Comparison of ENCODE assay signal across 27 cellular contexts in the genomic region with DNA sequence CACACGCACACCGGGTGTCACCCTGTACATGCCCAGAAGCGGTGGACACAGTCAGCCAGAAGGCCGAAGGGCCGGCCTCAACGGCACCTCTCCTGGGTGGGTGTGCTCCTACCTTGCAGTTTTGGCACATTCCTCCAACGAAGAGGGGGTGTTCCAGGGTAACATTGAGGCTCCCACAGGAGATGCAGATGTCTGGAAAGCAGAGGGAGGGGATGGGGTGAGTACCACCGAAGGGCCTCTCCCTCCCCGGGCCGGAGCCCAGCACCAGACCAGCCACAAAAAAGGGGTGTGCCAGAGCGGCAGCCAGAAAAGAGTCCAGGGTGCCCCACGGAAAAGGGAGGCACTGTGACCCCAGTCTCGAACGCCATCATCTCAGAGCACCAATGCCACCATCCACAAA.
"Had no signal": no experiment of that assay in that cellular context is flagged by ENCODE, and none has a peak within 500 bp of the region (broad histone marks: within the 10 kb centered on the region; RNA-seq: fewer than 3 reads in every experiment).

No MANE protein-coding gene starts in this region.

- H3K4me1 ChIP-seq: left lung, pancreas, prostate gland, sigmoid colon, suprapubic skin, tibial nerve, vagina had no signal

- DNase-seq: hypothalamus; immature natural killer cell; kidney; left colon; left lung; mesendoderm; naive B cell; natural killer cell; nephron progenitor cell; pancreas; retina; sigmoid colon; small intestine; spleen; stimulated activated CD4-positive, alpha-beta T cell treated with anti-CD3 and anti-CD28 coated beads, Interleukin-4, amount 100 ng/mL, for 24 hours; stimulated activated naive CD4-positive, alpha-beta T cell had no signal

- H3K27ac ChIP-seq: left lung, neural progenitor cell, pancreas, prostate gland, sigmoid colon, suprapubic skin, tibial nerve, vagina had no signal

- ATAC-seq: left colon; left lung; natural killer cell; pancreas; right cardiac atrium; stimulated activated effector memory CD8-positive, alpha-beta T cell treated with anti-CD3 and anti-CD28 coated beads, Interleukin-12 subunit alpha, Interleukin-12 subunit beta, amount 100 ng/mL, for 72 hours had no signal

- H3K4me3 Mint-ChIP-seq: immature natural killer cell; mesothelial cell of epicardium; natural killer cell; nephron progenitor cell; neural progenitor cell; stimulated activated effector memory CD8-positive, alpha-beta T cell treated with anti-CD3 and anti-CD28 coated beads, Interleukin-12 subunit alpha, Interleukin-12 subunit beta, amount 100 ng/mL, for 72 hours; stimulated activated naive CD8-positive, alpha-beta T cell treated with anti-CD3 and anti-CD28 coated beads, Interleukin-15, Interleukin-2, amounts not matched to agents 100 ng/mL and 50 ng/mL, for 24 hours; type B pancreatic cell had no signal

- H3K9me3 ChIP-seq: left lung, pancreas, prostate gland, sigmoid colon, spleen, suprapubic skin, tibial nerve, vagina had no signal

- H3K36me3 Mint-ChIP-seq: natural killer cell had no signal

- H3K36me3 ChIP-seq: neural progenitor cell had no signal

- H3K27me3 ChIP-seq: left lung, neural progenitor cell, pancreas, sigmoid colon, spleen, suprapubic skin, tibial nerve, vagina had no signal

- H2AFZ ChIP-seq: neural progenitor cell had no signal

- H3K9me3 Mint-ChIP-seq: immature natural killer cell; mesothelial cell of epicardium; naive B cell; natural killer cell; nephron progenitor cell; neural progenitor cell; stimulated activated effector memory CD8-positive, alpha-beta T cell treated with anti-CD3 and anti-CD28 coated beads, Interleukin-12 subunit alpha, Interleukin-12 subunit beta, amount 100 ng/mL, for 72 hours; stimulated activated naive CD8-positive, alpha-beta T cell treated with anti-CD3 and anti-CD28 coated beads, Interleukin-15, Interleukin-2, amounts not matched to agents 100 ng/mL and 50 ng/mL, for 24 hours; type B pancreatic cell had no signal

- H3K27me3 Mint-ChIP-seq: naive B cell; stimulated activated naive CD8-positive, alpha-beta T cell treated with anti-CD3 and anti-CD28 coated beads, Interleukin-15, Interleukin-2, amounts not matched to agents 100 ng/mL and 50 ng/mL, for 24 hours; type B pancreatic cell had no signal

- H3K9ac ChIP-seq: neural progenitor cell had no signal

- H3K4me2 ChIP-seq: neural progenitor cell had no signal

- H3K4me3 ChIP-seq: left lung, lung, neural progenitor cell, pancreas, prostate gland, sigmoid colon, spleen, suprapubic skin, tibial nerve, vagina had no signal

- H3K27ac Mint-ChIP-seq: immature natural killer cell; mesothelial cell of epicardium; natural killer cell; nephron progenitor cell; neural progenitor cell; stimulated activated effector memory CD8-positive, alpha-beta T cell treated with anti-CD3 and anti-CD28 coated beads, Interleukin-12 subunit alpha, Interleukin-12 subunit beta, amount 100 ng/mL, for 72 hours; type B pancreatic cell had no signal
